15 cellular contexts compared by ENCODE assay signal in genomic region chr9:135343136-135343535, GRCh38.
DNase-seq lines count a peak whose midpoint lies in the region; ATAC-seq and TF ChIP-seq lines count a peak whose summit lies in the region.
"Had no signal": no experiment of that assay in that cellular context is flagged by ENCODE, and none has a peak within 500 bp of the region (broad histone marks: within the 10 kb centered on the region; RNA-seq: fewer than 3 reads in every experiment).

No MANE protein-coding gene starts in this region.

- H3K9me3 Mint-ChIP-seq in stimulated activated naive CD8-positive, alpha-beta T cell treated with anti-CD3 and anti-CD28 coated beads, Interleukin-15, amount 100 ng/mL, for 72 hours, result no peaks in the 10 kb centered on the region
- H3K9me3 Mint-ChIP-seq in chondrocyte (ENCODE audit: low read depth), result no peaks in the 10 kb centered on the region
- no peaks in the 10 kb centered on the region for H3K9me3 Mint-ChIP-seq in stimulated activated naive B cell treated with anti-CD40 and anti-IgM and Interleukin-4, amounts not matched to agents 10 μg/mL and 1 μg/mL and 100 μg/mL, for 72 hours
- H3K9me3 Mint-ChIP-seq: H9 had no signal

- TF ChIP-seq CTCF in chondrocyte (IDR thresholded peaks at IDR 0.05), result no peak

- no peak for DNase-seq in stimulated activated naive CD8-positive, alpha-beta T cell treated with anti-CD3 and anti-CD28 coated beads, Interleukin-15, amount 100 ng/mL, for 72 hours
- DNase-seq in stimulated activated naive CD8-positive, alpha-beta T cell treated with anti-CD3 and anti-CD28 coated beads, Interleukin-15, Interleukin-2, amounts not matched to agents 100 U/mL and 50 U/mL, for 24 hours, result no peak
- DNase-seq in chondrocyte (ENCODE audit: low spot score) (peak; percentile 75), posterior vena cava (ENCODE audit: low spot score) (peak; percentile 68)
- DNase-seq in stimulated activated naive B cell treated with anti-CD40 and anti-IgM and Interleukin-4, amounts not matched to agents 10 μg/mL and 1 μg/mL and 100 μg/mL, for 72 hours, result no peak
- DNase-seq in activated CD4-positive, alpha-beta T cell treated with anti-CD3 and anti-CD28 coated beads for 4 hours, result no peak
- DNase-seq: GF-D8, MG63, NCI-H1048, NCI-H1417 treated with DMSO at 0.1 percent for 48 hours, NCI-H187 treated with DMSO at 0.1 percent for 48 hours, NCI-H446 treated with DMSO at 0.1 percent for 48 hours, NCI-H526 treated with DMSO at 0.1 percent for 48 hours had no signal

- H3K4me3 Mint-ChIP-seq in stimulated activated naive CD8-positive, alpha-beta T cell treated with anti-CD3 and anti-CD28 coated beads, Interleukin-15, amount 100 ng/mL, for 72 hours, result no peak overlapping the region
- no peak overlapping the region for H3K4me3 Mint-ChIP-seq in chondrocyte (ENCODE audit: unreplicated experiment)
- no peak overlapping the region for H3K4me3 Mint-ChIP-seq in stimulated activated naive B cell treated with anti-CD40 and anti-IgM and Interleukin-4, amounts not matched to agents 10 μg/mL and 1 μg/mL and 100 μg/mL, for 72 hours
- H3K4me3 Mint-ChIP-seq: H9 had no signal

- peaks cover 21% of the 10 kb centered on the region for H3K27me3 Mint-ChIP-seq in stimulated activated naive CD8-positive, alpha-beta T cell treated with anti-CD3 and anti-CD28 coated beads, Interleukin-15, amount 100 ng/mL, for 72 hours
- H3K27me3 Mint-ChIP-seq in chondrocyte (ENCODE audit: low read depth), result peaks cover 50% of the 10 kb centered on the region
- peaks cover 24 to 59% of the 10 kb centered on the region in 2 donors for H3K27me3 Mint-ChIP-seq in stimulated activated naive B cell treated with anti-CD40 and anti-IgM and Interleukin-4, amounts not matched to agents 10 μg/mL and 1 μg/mL and 100 μg/mL, for 72 hours

- H3K36me3 Mint-ChIP-seq in chondrocyte (ENCODE audit: low read depth), result no peaks in the 10 kb centered on the region
- H3K36me3 Mint-ChIP-seq in stimulated activated naive B cell treated with anti-CD40 and anti-IgM and Interleukin-4, amounts not matched to agents 10 μg/mL and 1 μg/mL and 100 μg/mL, for 72 hours, result no peaks in the 10 kb centered on the region

- H3K27ac Mint-ChIP-seq in stimulated activated naive CD8-positive, alpha-beta T cell treated with anti-CD3 and anti-CD28 coated beads, Interleukin-15, amount 100 ng/mL, for 72 hours, result no peak overlapping the region
- H3K27ac Mint-ChIP-seq in chondrocyte (ENCODE audit: unreplicated experiment), result no peak overlapping the region
- H3K27ac Mint-ChIP-seq in stimulated activated naive B cell treated with anti-CD40 and anti-IgM and Interleukin-4, amounts not matched to agents 10 μg/mL and 1 μg/mL and 100 μg/mL, for 72 hours, result no peak overlapping the region

- intact Hi-C loops in posterior vena cava (cut with DNase I), result no loop called here

- H3K4me1 Mint-ChIP-seq in stimulated activated naive CD8-positive, alpha-beta T cell treated with anti-CD3 and anti-CD28 coated beads, Interleukin-15, amount 100 ng/mL, for 72 hours, result no peaks in the 10 kb centered on the region
- H3K4me1 Mint-ChIP-seq in chondrocyte (ENCODE audit: low read depth), result no peaks in the 10 kb centered on the region
- peaks cover 0 to 7% of the 10 kb centered on the region in 2 donors for H3K4me1 Mint-ChIP-seq in stimulated activated naive B cell treated with anti-CD40 and anti-IgM and Interleukin-4, amounts not matched to agents 10 μg/mL and 1 μg/mL and 100 μg/mL, for 72 hours

- ATAC-seq in stimulated activated naive CD8-positive, alpha-beta T cell treated with anti-CD3 and anti-CD28 coated beads, Interleukin-15, amount 100 ng/mL, for 72 hours, result peak; percentile 19
- no peak for ATAC-seq in stimulated activated naive CD8-positive, alpha-beta T cell treated with anti-CD3 and anti-CD28 coated beads, Interleukin-15, Interleukin-2, amounts not matched to agents 100 U/mL and 50 U/mL, for 24 hours
- ATAC-seq in stimulated activated naive B cell treated with anti-CD40 and anti-IgM and Interleukin-4, amounts not matched to agents 10 μg/mL and 1 μg/mL and 100 μg/mL, for 72 hours (replicated peaks), result no peak
- ATAC-seq in GM21825 (IDR thresholded peaks at IDR 0.05; ENCODE audit: unreplicated experiment), result no peak

Comparison
In these comparisons a context has a peak if more than half of its experiments do, and no peak if none do; other contexts are left out.
1. DNase-seq: peak in chondrocyte (single experiment) and posterior vena cava (single experiment); none in stimulated activated naive CD8-positive, alpha-beta T cell treated with anti-CD3 and anti-CD28 coated beads, Interleukin-15, amount 100 ng/mL, for 72 hours (0 of 2), stimulated activated naive CD8-positive, alpha-beta T cell treated with anti-CD3 and anti-CD28 coated beads, Interleukin-15, Interleukin-2, amounts not matched to agents 100 U/mL and 50 U/mL, for 24 hours (single experiment), stimulated activated naive B cell treated with anti-CD40 and anti-IgM and Interleukin-4, amounts not matched to agents 10 μg/mL and 1 μg/mL and 100 μg/mL, for 72 hours (single experiment) and activated CD4-positive, alpha-beta T cell treated with anti-CD3 and anti-CD28 coated beads for 4 hours (0 of 2).